8 cellular contexts compared by ENCODE assay signal in the genomic region with DNA sequence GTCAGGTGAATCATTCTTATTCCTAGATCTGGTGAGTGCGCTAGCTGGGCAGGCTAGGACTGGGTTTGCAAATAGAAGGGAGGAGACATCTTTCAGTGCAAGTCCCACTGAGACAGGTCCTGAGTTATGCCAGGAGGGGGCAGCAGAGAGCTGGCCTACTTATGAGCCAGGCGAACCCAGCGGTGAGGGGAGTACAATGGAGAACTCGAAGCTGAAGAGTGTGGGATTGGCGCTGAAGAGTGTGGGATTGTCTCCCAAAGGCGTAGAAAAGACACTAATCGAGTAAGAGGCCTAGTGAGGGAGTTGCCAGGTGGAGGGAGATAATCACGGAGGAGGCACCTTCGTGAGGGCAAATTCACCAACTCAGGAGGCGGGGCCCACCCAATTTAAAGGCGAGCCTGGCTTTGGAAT.
DNase-seq lines count a peak whose midpoint lies in the region; ATAC-seq and TF ChIP-seq lines count a peak whose summit lies in the region.

No MANE protein-coding gene starts in this region.

- peak; percentile 66 for DNase-seq in GM03348 (ENCODE audit: low spot score)
- DNase-seq in KG1 (lab: John Stamatoyannopoulos, UW) = peak; percentile 1
- peak; percentile 63 for DNase-seq in SK-N-DZ (ENCODE audit: low spot score)
- peak; percentile 52 for DNase-seq in activated naive CD4-positive, alpha-beta T cell treated with anti-CD3 and anti-CD28 coated beads, Interleukin-2, amount 50 U/mL, for 16 hours
- peak; percentile 35 to 69 (median 56) for DNase-seq in heart left ventricle
- DNase-seq in putamen (ENCODE audit: low spot score) = peak; percentile 50
- no peak for DNase-seq in NCI-H187 treated with DMSO at 0.1 percent for 48 hours (lab: John Stamatoyannopoulos, UW)

- no peak for TF ChIP-seq POLR2A in heart left ventricle (IDR thresholded peaks at IDR 0.05)

- TF ChIP-seq CTCF in heart left ventricle (IDR thresholded peaks at IDR 0.05) = peak; percentile 56 to 84 (median 72)

- peaks cover 0 to 15% (median 0%) of the 10 kb centered on the region in 9 donors for H3K27me3 ChIP-seq in heart left ventricle

- ATAC-seq in GM21786 (IDR thresholded peaks at IDR 0.05; ENCODE audit: unreplicated experiment) (peak; percentile 96), heart left ventricle (peak in 3 of 4 donors; percentile 57 to 80 (median 78))

- H3K4me3 ChIP-seq in heart left ventricle = no peak overlapping the region

- intact Hi-C loops in heart left ventricle (cut with DNase I) = loop anchor here in 9 of 10 donors (5.0 to 10.0 kb wide), 7 partner anchors 85 to 678 kb away; partner anchors contain the start of gene SOX3 (in 3 of the 9)

- no peak overlapping the region for H3K27ac ChIP-seq in heart left ventricle

- H3K36me3 ChIP-seq in heart left ventricle = no peaks in the 10 kb centered on the region

- H3K9me3 ChIP-seq in heart left ventricle = no peaks in the 10 kb centered on the region

- 22 to 32% (median 23%) methylated on average over 11 of the region's 11 CpGs for WGBS in heart left ventricle, 4 donors

- H3K4me1 ChIP-seq in heart left ventricle = no peaks in the 10 kb centered on the region
